Comparison of ENCODE assay signal across 13 cellular contexts in genomic region chr3:149004622-149005021, GRCh38. TPM values are rescaled to one million over a fixed set of nuclear protein-coding genes. Genes with fewer than 3 reads are reported as not detected.
DNase-seq lines count a peak whose midpoint lies in the region; ATAC-seq, FAIRE-seq and TF ChIP-seq lines count a peak whose summit lies in the region.
"Had no signal": no experiment of that assay in that cellular context is flagged by ENCODE, and none has a peak within 500 bp of the region (broad histone marks: within the 10 kb centered on the region; RNA-seq: fewer than 3 reads in every experiment).

No MANE protein-coding gene starts in this region.

- peaks cover 11% of the 10 kb centered on the region for H3K4me1 ChIP-seq in fibroblast of lung (ENCODE audit: control insufficient read depth, extremely low read depth, insufficient read depth, low read length)
- H3K4me1 ChIP-seq in sigmoid colon, result peaks cover 0 to 39% (median 18%) of the 10 kb centered on the region in 4 donors

- no peak overlapping the region for H3K9ac ChIP-seq in fibroblast of lung (ENCODE audit: insufficient read depth, low read length)

- H3K36me3 Mint-ChIP-seq in activated CD4-positive, alpha-beta T cell treated with anti-CD3 and anti-CD28 coated beads, Interleukin-2, amount 10 ng/mL, durations not matched to agents 7 days and 5 days (ENCODE audit: low read depth), result peaks cover 44% of the 10 kb centered on the region
- H3K36me3 Mint-ChIP-seq in CD4-positive, alpha-beta T cell (ENCODE audit: low read depth), result peaks cover 52% of the 10 kb centered on the region
- H3K36me3 Mint-ChIP-seq in stimulated activated effector memory CD8-positive, alpha-beta T cell treated with anti-CD3 and anti-CD28 coated beads, Interleukin-12 subunit alpha, Interleukin-12 subunit beta, amount 100 ng/mL, for 72 hours, result peaks cover 58% of the 10 kb centered on the region

- H3K4me1 Mint-ChIP-seq in activated CD4-positive, alpha-beta T cell treated with anti-CD3 and anti-CD28 coated beads, Interleukin-2, amount 10 ng/mL, durations not matched to agents 7 days and 5 days, result peaks cover 36% of the 10 kb centered on the region
- peaks cover 15% of the 10 kb centered on the region for H3K4me1 Mint-ChIP-seq in CD4-positive, alpha-beta T cell (ENCODE audit: low read depth)
- peaks cover 48% of the 10 kb centered on the region for H3K4me1 Mint-ChIP-seq in stimulated activated effector memory CD8-positive, alpha-beta T cell treated with anti-CD3 and anti-CD28 coated beads, Interleukin-12 subunit alpha, Interleukin-12 subunit beta, amount 100 ng/mL, for 72 hours

- 72 to 77% methylated on average over 4 of the region's 4 CpGs for WGBS in sigmoid colon, 2 donors

- TF ChIP-seq POLR2A in H54 (IDR thresholded peaks at IDR 0.05; ENCODE audit: low read depth, low read length), result no peak
- TF ChIP-seq POLR2A in sigmoid colon (IDR thresholded peaks at IDR 0.05), result no peak

- CTCF ChIA-PET in activated CD4-positive, alpha-beta T cell treated with anti-CD3 and anti-CD28 coated beads, Interleukin-2, amount 10 ng/mL, durations not matched to agents 7 days and 5 days (lab: Charles Lee), result interaction anchor here (1.9 to 2.0 kb wide), 2 partner anchors 10 to 16 kb away, joined by 6 to 9 read pairs; no protein-coding TSS in a partner anchor
- CTCF ChIA-PET in CD4-positive, alpha-beta T cell (lab: Charles Lee), result no interaction called here

- no peak overlapping the region for H2AFZ ChIP-seq in fibroblast of lung (ENCODE audit: low read length)

- peak; percentile 48 for FAIRE-seq in H54 (lab: Jason Lieb, UNC)
- FAIRE-seq: endothelial cell of umbilical vein, urothelium cell line had no signal

- H4K20me1 ChIP-seq in fibroblast of lung (ENCODE audit: control insufficient read depth, extremely low read depth, insufficient read depth, low read length), result no peaks in the 10 kb centered on the region

- TF ChIP-seq CTCF in fibroblast of lung (conservative IDR thresholded peaks at IDR 0.05 in 1 of 2, IDR thresholded peaks at IDR 0.05 in 1 of 2; ENCODE audit: low read depth in 1 of 2, low read length in 2 of 2) (no peak), sigmoid colon (IDR thresholded peaks at IDR 0.05) (no peak)
- TF ChIP-seq CTCF in CD4-positive, alpha-beta T cell (IDR thresholded peaks at IDR 0.05), result no peak

- no peak overlapping the region for H3K4me3 ChIP-seq in fibroblast of lung (replicated peaks in 1 of 4; ENCODE audit: control extremely low read depth in 1 of 4, insufficient read depth in 1 of 4, low read depth in 3 of 4, low read length in 4 of 4)
- no peak overlapping the region for H3K4me3 ChIP-seq in sigmoid colon

- H3K9me3 ChIP-seq in fibroblast of lung (ENCODE audit: control insufficient read depth, insufficient read depth, low read depth, low read length) (no peaks in the 10 kb centered on the region), sigmoid colon (no peaks in the 10 kb centered on the region)
- no peaks in the 10 kb centered on the region for H3K9me3 ChIP-seq in CD4-positive, alpha-beta T cell (ENCODE audit: control insufficient read depth, low read length)

- H3K9me3 Mint-ChIP-seq in activated CD4-positive, alpha-beta T cell treated with anti-CD3 and anti-CD28 coated beads, Interleukin-2, amount 10 ng/mL, durations not matched to agents 7 days and 5 days, result no peaks in the 10 kb centered on the region
- no peaks in the 10 kb centered on the region for H3K9me3 Mint-ChIP-seq in CD4-positive, alpha-beta T cell
- H3K9me3 Mint-ChIP-seq in stimulated activated effector memory CD8-positive, alpha-beta T cell treated with anti-CD3 and anti-CD28 coated beads, Interleukin-12 subunit alpha, Interleukin-12 subunit beta, amount 100 ng/mL, for 72 hours, result no peaks in the 10 kb centered on the region
- H3K9me3 Mint-ChIP-seq: activated T-helper 2 cell treated with anti-CD3 and anti-CD28 coated beads, Interferon-gamma antibody, Interleukin-2, Interleukin-4, amounts not matched to agents 10 μg/mL and 5 μg/mL and 100 μg/mL, durations not matched to agents 14 hours and 24 hours and 36 hours had no signal

- intact Hi-C loops in sigmoid colon (cut with DNase I), result no loop called here
- intact Hi-C loops in CD4-positive, alpha-beta T cell (cut with DNase I, micrococcal nuclease), result no loop called here

- no peak for TF ChIP-seq EP300 in sigmoid colon (IDR thresholded peaks at IDR 0.05)

- ATAC-seq in CD4-positive, alpha-beta T cell (ENCODE audit: poor library complexity), result no peak
- ATAC-seq in stimulated activated effector memory CD8-positive, alpha-beta T cell treated with anti-CD3 and anti-CD28 coated beads, Interleukin-12 subunit alpha, Interleukin-12 subunit beta, amount 100 ng/mL, for 72 hours, result no peak

- H3K79me2 ChIP-seq in fibroblast of lung (ENCODE audit: control insufficient read depth, insufficient read depth, low read length), result no peaks in the 10 kb centered on the region

- no peaks in the 10 kb centered on the region for H3K27me3 ChIP-seq in fibroblast of lung (ENCODE audit: control insufficient read depth, insufficient read depth, low read length)
- no peaks in the 10 kb centered on the region for H3K27me3 ChIP-seq in sigmoid colon
- H3K27me3 ChIP-seq in CD4-positive, alpha-beta T cell (ENCODE audit: control insufficient read depth, insufficient read depth, low read length), result no peaks in the 10 kb centered on the region

- H3K4me3 Mint-ChIP-seq in activated CD4-positive, alpha-beta T cell treated with anti-CD3 and anti-CD28 coated beads, Interleukin-2, amount 10 ng/mL, durations not matched to agents 7 days and 5 days, result no peak overlapping the region
- H3K4me3 Mint-ChIP-seq in CD4-positive, alpha-beta T cell, result no peak overlapping the region
- H3K4me3 Mint-ChIP-seq in stimulated activated effector memory CD8-positive, alpha-beta T cell treated with anti-CD3 and anti-CD28 coated beads, Interleukin-12 subunit alpha, Interleukin-12 subunit beta, amount 100 ng/mL, for 72 hours, result no peak overlapping the region

- POLR2A ChIA-PET in activated CD4-positive, alpha-beta T cell treated with anti-CD3 and anti-CD28 coated beads, Interleukin-2, amount 10 ng/mL, durations not matched to agents 7 days and 5 days (lab: Charles Lee), result no interaction called here
- POLR2A ChIA-PET in CD4-positive, alpha-beta T cell (lab: Charles Lee), result no interaction called here

- DNase-seq in H54 (ENCODE audit: insufficient read length, low spot score), result no peak
- DNase-seq in NCI-H526 (lab: John Stamatoyannopoulos, UW), result peak; percentile 41 to 76
- DNase-seq in fibroblast of lung (ENCODE audit: low read depth in 2 of 2), result peak; percentile 36 to 47
- no peak for DNase-seq in sigmoid colon
- DNase-seq in globus pallidus (ENCODE audit: low spot score), result no peak
- DNase-seq in activated CD4-positive, alpha-beta T cell treated with anti-CD3 and anti-CD28 coated beads, Interleukin-2, amount 10 ng/mL, durations not matched to agents 7 days and 5 days, result no peak
- no peak for DNase-seq in CD4-positive, alpha-beta T cell
- no peak for DNase-seq in stimulated activated effector memory CD8-positive, alpha-beta T cell treated with anti-CD3 and anti-CD28 coated beads, Interleukin-12 subunit alpha, Interleukin-12 subunit beta, amount 100 ng/mL, for 72 hours (ENCODE audit: low spot score in 2 of 2)
- DNase-seq: NCI-H524, T1000 had no signal

- H3K36me3 ChIP-seq in fibroblast of lung (ENCODE audit: control insufficient read depth, insufficient read depth, low read length), result peaks cover 14% of the 10 kb centered on the region
- H3K36me3 ChIP-seq in sigmoid colon, result peaks cover 21 to 69% (median 29%) of the 10 kb centered on the region in 4 donors

- no peak overlapping the region for H3K27ac Mint-ChIP-seq in activated CD4-positive, alpha-beta T cell treated with anti-CD3 and anti-CD28 coated beads, Interleukin-2, amount 10 ng/mL, durations not matched to agents 7 days and 5 days
- no peak overlapping the region for H3K27ac Mint-ChIP-seq in CD4-positive, alpha-beta T cell
- H3K27ac Mint-ChIP-seq in stimulated activated effector memory CD8-positive, alpha-beta T cell treated with anti-CD3 and anti-CD28 coated beads, Interleukin-12 subunit alpha, Interleukin-12 subunit beta, amount 100 ng/mL, for 72 hours, result no peak overlapping the region
- H3K27ac Mint-ChIP-seq: activated T-helper 2 cell treated with anti-CD3 and anti-CD28 coated beads, Interferon-gamma antibody, Interleukin-2, Interleukin-4, amounts not matched to agents 10 μg/mL and 5 μg/mL and 100 μg/mL, durations not matched to agents 14 hours and 24 hours and 36 hours had no signal

- H3K27ac ChIP-seq in fibroblast of lung (ENCODE audit: insufficient read depth, low read length), result peak overlapping the region; percentile 65
- peak overlapping the region in 3 of 4 donors; percentile 41 to 66 (median 54) for H3K27ac ChIP-seq in sigmoid colon
- H3K27ac ChIP-seq in CD4-positive, alpha-beta T cell (ENCODE audit: low read depth, low read length), result no peak overlapping the region

- no peaks in the 10 kb centered on the region for H3K27me3 Mint-ChIP-seq in activated CD4-positive, alpha-beta T cell treated with anti-CD3 and anti-CD28 coated beads, Interleukin-2, amount 10 ng/mL, durations not matched to agents 7 days and 5 days
- no peaks in the 10 kb centered on the region for H3K27me3 Mint-ChIP-seq in CD4-positive, alpha-beta T cell

- H3K4me2 ChIP-seq in fibroblast of lung (ENCODE audit: extremely low read depth, insufficient read depth, low read length), result no peak overlapping the region

RNA-seq across cellular contexts. Expression of gene GYG1, which starts 13.3 kb away (rescaled TPM):
- total RNA-seq in fibroblast of lung, result 43.1 and 71.5 TPM in 2 replicates
- polyA plus RNA-seq in fibroblast of lung, result 88.5 and 224 TPM in 2 replicates
- 113 and 232 TPM in 2 replicates for polyA plus RNA-seq in fibroblast of lung (2012)
- 36.2 and 86.0 TPM in 2 replicates for polyA minus RNA-seq in fibroblast of lung (ENCODE audit: low replicate concordance)
- 100 to 1,000 TPM; 142 to 213 (median 186) TPM for total RNA-seq in sigmoid colon
- polyA plus RNA-seq in sigmoid colon, result 10 to 100 TPM; 31.8 to 36.0 (median 34.7) TPM
- total RNA-seq in activated CD4-positive, alpha-beta T cell treated with anti-CD3 and anti-CD28 coated beads, Interleukin-2, amount 10 ng/mL, durations not matched to agents 7 days and 5 days, result 10 to 100 TPM; 32.6 to 38.5 TPM
- total RNA-seq in CD4-positive, alpha-beta T cell, result 10 to 100 TPM; 21.0 to 22.3 TPM

Comparison
In these comparisons a context has a peak if more than half of its experiments do, and no peak if none do; other contexts are left out.
1. DNase-seq: peak in NCI-H526 (2 of 2) and fibroblast of lung (2 of 2); none in H54 (single experiment), sigmoid colon (single experiment), globus pallidus (single experiment), activated CD4-positive, alpha-beta T cell treated with anti-CD3 and anti-CD28 coated beads, Interleukin-2, amount 10 ng/mL, durations not matched to agents 7 days and 5 days (single experiment), CD4-positive, alpha-beta T cell (0 of 10) and stimulated activated effector memory CD8-positive, alpha-beta T cell treated with anti-CD3 and anti-CD28 coated beads, Interleukin-12 subunit alpha, Interleukin-12 subunit beta, amount 100 ng/mL, for 72 hours (0 of 2).